Comparison of ENCODE assay signal across 37 cellular contexts in genomic region chr15:58119016-58119415, GRCh38. TPM values are rescaled to one million over a fixed set of nuclear protein-coding genes. Genes with fewer than 3 reads are reported as not detected.
"Had no signal": no experiment of that assay in that cellular context is flagged by ENCODE, and none has a peak within 500 bp of the region (broad histone marks: within the 10 kb centered on the region; RNA-seq: fewer than 3 reads in every experiment).

No MANE protein-coding gene starts in this region.

- DNase-seq: activated B cell treated with CpG ODN at 0.5 μM for 24 hours; activated CD4-positive, alpha-beta memory T cell treated with anti-CD3 and anti-CD28 coated beads for 36 hours; activated CD4-positive, alpha-beta T cell treated with anti-CD3 and anti-CD28 coated beads for 4 hours; activated CD4-positive, alpha-beta T cell treated with anti-CD3 and anti-CD28 coated beads, Interleukin-2, amount 10 ng/mL, durations not matched to agents 24 days and 14 days; activated CD4-positive, alpha-beta T cell treated with anti-CD3 and anti-CD28 coated beads, Interleukin-2, amount 50 U/mL, for 1 hour; activated CD4-positive, alpha-beta T cell treated with anti-CD3 and anti-CD28 coated beads, Interleukin-2, amount 50 U/mL, for 4 hours; activated CD4-positive, CD25-positive, alpha-beta regulatory T cell treated with anti-CD3 and anti-CD28 coated beads, Interleukin-2, amount 50 U/mL, for 72 hours; activated CD8-positive, alpha-beta memory T cell treated with anti-CD3 and anti-CD28 coated beads, Interleukin-2, amount 50 U/mL, for 4 hours; activated CD8-positive, alpha-beta T cell treated with anti-CD3 and anti-CD28 coated beads for 36 hours; activated effector memory CD4-positive, alpha-beta T cell treated with Interleukin-2 at 50 U/mL for 16 hours; activated gamma-delta T cell treated with Interleukin-2 at 50 U/mL for 16 hours; activated naive CD4-positive, alpha-beta T cell; activated naive CD4-positive, alpha-beta T cell treated with anti-CD3 and anti-CD28 coated beads for 36 hours; activated naive CD4-positive, alpha-beta T cell treated with anti-CD3 and anti-CD28 coated beads, Interleukin-2, amount 50 U/mL, for 16 hours; activated naive CD8-positive, alpha-beta T cell treated with anti-CD3 and anti-CD28 coated beads for 36 hours; activated T-cell treated with anti-CD3 and anti-CD28 coated beads for 4 hours; activated T-cell treated with anti-CD3 and anti-CD28 coated beads, Interleukin-2, amount 50 U/mL, for 1 hour; activated T-cell treated with anti-CD3 and anti-CD28 coated beads, Interleukin-2, amount 50 U/mL, for 4 hours; activated T-cell treated with anti-CD3 and anti-CD28 coated beads, Interleukin-2, amount 50 U/mL, for 72 hours; adrenal gland; amniotic stem cell; aorta; body of pancreas; brain microvascular endothelial cell; central memory CD4-positive, alpha-beta T cell; T-helper 1 cell; T-helper 2 cell; T-helper 9 cell had no signal

- H3K4me3 Mint-ChIP-seq: activated B cell treated with CpG ODN at 0.5 μM for 24 hours; activated CD4-positive, alpha-beta memory T cell treated with anti-CD3 and anti-CD28 coated beads for 36 hours; activated CD4-positive, alpha-beta T cell treated with anti-CD3 and anti-CD28 coated beads, Interleukin-2, amount 10 ng/mL, durations not matched to agents 24 days and 14 days; activated CD8-positive, alpha-beta T cell treated with anti-CD3 and anti-CD28 coated beads for 36 hours; activated naive CD4-positive, alpha-beta T cell treated with anti-CD3 and anti-CD28 coated beads for 36 hours; activated naive CD8-positive, alpha-beta T cell treated with anti-CD3 and anti-CD28 coated beads for 36 hours; activated T-cell treated with anti-CD3 and anti-CD28 coated beads, Interleukin-2, amount 50 U/mL, for 4 hours; activated T-cell treated with anti-CD3 and anti-CD28 coated beads, Interleukin-2, amount 50 U/mL, for 72 hours; activated T-helper 1 cell treated with anti-CD3 and anti-CD28 coated beads, Interleukin-12 subunit alpha, Interleukin-12 subunit beta, Interleukin-2, Interleukin-4 antibody, amounts not matched to agents 30 ng/mL and 10 ng/mL and 1 ng/mL, durations not matched to agents 14 hours and 24 hours and 36 hours; activated T-helper 17 cell treated with anti-CD3 and anti-CD28 coated beads, Interleukin-2, amount 50 U/mL, for 72 hours; T-helper 1 cell treated with Interleukin-12 subunit alpha and Interleukin-12 subunit beta and Interleukin-4 antibody, amounts not matched to agents 30 μg/mL and 1 μg/mL, for 36 hours; T-helper 2 cell treated with Interferon-gamma antibody and Interleukin-4, amounts not matched to agents 5 μg/mL and 100 μg/mL, for 36 hours had no signal

- FAIRE-seq: astrocyte, TTC549 had no signal

- ATAC-seq: activated CD8-positive, alpha-beta T cell treated with anti-CD3 and anti-CD28 coated beads for 36 hours; activated naive CD4-positive, alpha-beta T cell treated with anti-CD3 and anti-CD28 coated beads, Interleukin-2, amount 50 U/mL, for 72 hours; activated T-cell treated with anti-CD3 and anti-CD28 coated beads, Interleukin-2, amount 50 U/mL, for 4 hours; activated T-cell treated with anti-CD3 and anti-CD28 coated beads, Interleukin-2, amount 50 U/mL, for 72 hours; activated T-helper 17 cell treated with anti-CD3 and anti-CD28 coated beads, Interleukin-2, amount 50 U/mL, for 72 hours; body of pancreas had no signal

- H3K27ac ChIP-seq: adrenal gland, body of pancreas, brain microvascular endothelial cell, breast epithelium, VCaP had no signal

- H3K36me3 ChIP-seq: adrenal gland, brain microvascular endothelial cell, breast epithelium had no signal

- H3K4me1 Mint-ChIP-seq: activated B cell treated with CpG ODN at 0.5 μM for 24 hours; activated CD4-positive, alpha-beta T cell treated with anti-CD3 and anti-CD28 coated beads, Interleukin-2, amount 10 ng/mL, durations not matched to agents 24 days and 14 days; activated naive CD8-positive, alpha-beta T cell treated with anti-CD3 and anti-CD28 coated beads for 36 hours; activated T-helper 17 cell treated with anti-CD3 and anti-CD28 coated beads, Interleukin-2, amount 50 U/mL, for 72 hours had no signal

- H3K27ac Mint-ChIP-seq: activated B cell treated with CpG ODN at 0.5 μM for 24 hours; activated CD4-positive, alpha-beta memory T cell treated with anti-CD3 and anti-CD28 coated beads for 36 hours; activated CD4-positive, alpha-beta T cell treated with anti-CD3 and anti-CD28 coated beads, Interleukin-2, amount 10 ng/mL, durations not matched to agents 24 days and 14 days; activated CD8-positive, alpha-beta T cell treated with anti-CD3 and anti-CD28 coated beads for 36 hours; activated naive CD4-positive, alpha-beta T cell treated with anti-CD3 and anti-CD28 coated beads for 36 hours; activated naive CD4-positive, alpha-beta T cell treated with anti-CD3 and anti-CD28 coated beads, Interleukin-2, amount 50 U/mL, for 72 hours; activated naive CD8-positive, alpha-beta T cell treated with anti-CD3 and anti-CD28 coated beads for 36 hours; activated T-cell treated with anti-CD3 and anti-CD28 coated beads, Interleukin-2, amount 50 U/mL, for 72 hours; activated T-helper 1 cell treated with anti-CD3 and anti-CD28 coated beads, Interleukin-12 subunit alpha, Interleukin-12 subunit beta, Interleukin-2, Interleukin-4 antibody, amounts not matched to agents 30 ng/mL and 10 ng/mL and 1 ng/mL, durations not matched to agents 14 hours and 24 hours and 36 hours; activated T-helper 17 cell treated with anti-CD3 and anti-CD28 coated beads, Interleukin-2, amount 50 U/mL, for 72 hours; T-helper 1 cell treated with Interleukin-12 subunit alpha and Interleukin-12 subunit beta and Interleukin-4 antibody, amounts not matched to agents 30 μg/mL and 1 μg/mL, for 36 hours; T-helper 2 cell treated with Interferon-gamma antibody and Interleukin-4, amounts not matched to agents 5 μg/mL and 100 μg/mL, for 36 hours had no signal

- H3K4me3 ChIP-seq: adrenal gland, body of pancreas, breast epithelium had no signal

- H3K9me3 Mint-ChIP-seq: activated B cell treated with CpG ODN at 0.5 μM for 24 hours; activated CD4-positive, alpha-beta memory T cell treated with anti-CD3 and anti-CD28 coated beads for 36 hours; activated CD8-positive, alpha-beta T cell treated with anti-CD3 and anti-CD28 coated beads for 36 hours; activated naive CD4-positive, alpha-beta T cell treated with anti-CD3 and anti-CD28 coated beads, Interleukin-2, amount 50 U/mL, for 72 hours; activated naive CD8-positive, alpha-beta T cell treated with anti-CD3 and anti-CD28 coated beads for 36 hours; activated T-cell treated with anti-CD3 and anti-CD28 coated beads, Interleukin-2, amount 50 U/mL, for 72 hours; activated T-helper 1 cell treated with anti-CD3 and anti-CD28 coated beads, Interleukin-12 subunit alpha, Interleukin-12 subunit beta, Interleukin-2, Interleukin-4 antibody, amounts not matched to agents 30 ng/mL and 10 ng/mL and 1 ng/mL, durations not matched to agents 14 hours and 24 hours and 36 hours; T-helper 1 cell treated with Interleukin-12 subunit alpha and Interleukin-12 subunit beta and Interleukin-4 antibody, amounts not matched to agents 30 μg/mL and 1 μg/mL, for 36 hours; T-helper 2 cell treated with Interferon-gamma antibody and Interleukin-4, amounts not matched to agents 5 μg/mL and 100 μg/mL, for 36 hours had no signal

- H3K4me1 ChIP-seq: adrenal gland, body of pancreas, breast epithelium had no signal

- H3K36me3 Mint-ChIP-seq: activated CD4-positive, alpha-beta memory T cell treated with anti-CD3 and anti-CD28 coated beads for 36 hours; activated naive CD4-positive, alpha-beta T cell treated with anti-CD3 and anti-CD28 coated beads, Interleukin-2, amount 50 U/mL, for 72 hours had no signal

- H3K9me3 ChIP-seq: adrenal gland, body of pancreas, breast epithelium had no signal

- H3K27me3 ChIP-seq: body of pancreas, breast epithelium had no signal

RNA-seq across cellular contexts. Expression of gene AQP9, which starts 19.2 kb away (rescaled TPM):
- total RNA-seq: activated B cell treated with CpG ODN at 0.5 μM for 24 hours; activated CD8-positive, alpha-beta T cell treated with anti-CD3 and anti-CD28 coated beads for 36 hours; activated naive CD4-positive, alpha-beta T cell treated with anti-CD3 and anti-CD28 coated beads for 36 hours; activated naive CD4-positive, alpha-beta T cell treated with anti-CD3 and anti-CD28 coated beads, Interleukin-2, amount 50 U/mL, for 72 hours; activated naive CD8-positive, alpha-beta T cell treated with anti-CD3 and anti-CD28 coated beads for 36 hours; activated T-helper 1 cell treated with anti-CD3 and anti-CD28 coated beads, Interleukin-12 subunit alpha, Interleukin-12 subunit beta, Interleukin-2, Interleukin-4 antibody, amounts not matched to agents 30 ng/mL and 10 ng/mL and 1 ng/mL, durations not matched to agents 14 hours and 24 hours and 36 hours; activated T-helper 17 cell treated with anti-CD3 and anti-CD28 coated beads, Interleukin-2, amount 50 U/mL, for 72 hours; astrocyte had no signal

RNA-seq across cellular contexts. Expression of gene ALDH1A2, which starts 53.5 kb away (rescaled TPM):
- total RNA-seq: activated B cell treated with CpG ODN at 0.5 μM for 24 hours; activated naive CD4-positive, alpha-beta T cell treated with anti-CD3 and anti-CD28 coated beads for 36 hours; activated naive CD4-positive, alpha-beta T cell treated with anti-CD3 and anti-CD28 coated beads, Interleukin-2, amount 50 U/mL, for 72 hours; activated T-helper 1 cell treated with anti-CD3 and anti-CD28 coated beads, Interleukin-12 subunit alpha, Interleukin-12 subunit beta, Interleukin-2, Interleukin-4 antibody, amounts not matched to agents 30 ng/mL and 10 ng/mL and 1 ng/mL, durations not matched to agents 14 hours and 24 hours and 36 hours had no signal
